1 cellular context compared by ENCODE assay signal in the genomic region with DNA sequence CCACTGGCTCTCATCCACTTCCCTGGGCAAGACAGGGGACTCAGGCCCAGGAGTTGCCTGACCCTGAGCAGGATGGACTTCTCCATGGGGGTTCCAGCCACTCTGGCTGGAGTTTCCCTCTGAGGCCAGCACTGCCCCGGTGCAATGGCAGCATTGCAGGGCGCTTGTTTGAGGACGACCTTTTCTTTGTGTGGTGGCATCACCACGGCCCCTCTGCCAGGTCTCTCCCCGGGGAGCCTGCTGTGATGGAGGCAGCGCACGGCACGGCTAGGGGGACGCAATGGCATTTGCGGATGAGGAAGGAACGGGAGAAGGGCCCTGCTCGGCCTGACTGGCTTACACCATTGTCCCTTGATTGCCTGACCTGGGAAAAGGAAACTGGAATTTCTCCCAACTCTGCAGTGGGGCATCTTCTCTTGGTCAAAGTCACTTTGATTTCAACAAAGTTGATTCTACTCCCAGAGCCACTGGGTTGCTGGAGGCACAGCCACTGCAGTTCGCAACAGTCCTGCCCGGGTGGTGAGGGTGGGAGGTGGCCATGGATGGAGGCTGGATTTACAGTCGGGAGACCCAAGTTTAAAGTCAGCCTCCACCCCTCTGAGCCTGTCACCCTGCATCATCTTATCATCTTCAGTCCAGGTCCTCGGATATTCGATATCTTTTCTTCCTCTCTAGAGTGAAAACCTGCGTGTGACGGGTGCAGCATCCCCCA.
TF ChIP-seq lines count a peak whose summit lies in the region.

No MANE protein-coding gene starts in this region.

TF ChIP-seq in IMR-90, 13 proteins besides CTCF, POLR2A, EP300 and RAD21 (continued from another document):
- TF ChIP-seq, protein P1, sequence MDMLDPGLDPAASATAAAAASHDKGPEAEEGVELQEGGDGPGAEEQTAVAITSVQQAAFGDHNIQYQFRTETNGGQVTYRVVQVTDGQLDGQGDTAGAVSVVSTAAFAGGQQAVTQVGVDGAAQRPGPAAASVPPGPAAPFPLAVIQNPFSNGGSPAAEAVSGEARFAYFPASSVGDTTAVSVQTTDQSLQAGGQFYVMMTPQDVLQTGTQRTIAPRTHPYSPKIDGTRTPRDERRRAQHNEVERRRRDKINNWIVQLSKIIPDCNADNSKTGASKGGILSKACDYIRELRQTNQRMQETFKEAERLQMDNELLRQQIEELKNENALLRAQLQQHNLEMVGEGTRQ (IDR thresholded peaks at IDR 0.05; ENCODE audit: low read depth, low read length) = no peak
- TF ChIP-seq MAFK (IDR thresholded peaks at IDR 0.05; ENCODE audit: low read depth, low read length) (no peak), MAZ (IDR thresholded peaks at IDR 0.05; ENCODE audit: borderline replicate concordance, low read depth, low read length) (no peak), MXI1 (IDR thresholded peaks at IDR 0.05; ENCODE audit: borderline replicate concordance, low read depth, low read length) (no peak), NFE2L2 (IDR thresholded peaks at IDR 0.05; ENCODE audit: low read depth, low read length) (no peak)
